1 cellular context compared by ENCODE assay signal in genomic region chr7:151433721-151434400, GRCh38.
TF ChIP-seq lines count a peak whose summit lies in the region.

No MANE protein-coding gene starts in this region.

TF ChIP-seq in H1, 55 proteins besides CTCF, POLR2A, EP300 and RAD21:
- TF ChIP-seq KDM5A (IDR thresholded peaks at IDR 0.05; ENCODE audit: low read length) (no peak), RNF2 (IDR thresholded peaks at IDR 0.05; ENCODE audit: borderline replicate concordance, low read depth, low read length, missing control alignments, poor library complexity, severe bottlenecking) (no peak), POLR2AphosphoS5 (IDR thresholded peaks at IDR 0.05; ENCODE audit: low read depth, low read length) (no peak), CBX5 (IDR thresholded peaks at IDR 0.05; ENCODE audit: low read depth, low read length) (no peak)
